ENCODE assay signal across 16 cellular contexts in genomic region chr10:124278356-124278755, GRCh38.
DNase-seq lines count a peak whose midpoint lies in the region; ATAC-seq and TF ChIP-seq lines count a peak whose summit lies in the region.
"Had no signal": no experiment of that assay in that cellular context is flagged by ENCODE, and none has a peak within 500 bp of the region (broad histone marks: within the 10 kb centered on the region; RNA-seq: fewer than 3 reads in every experiment).

No MANE protein-coding gene starts in this region.

- in situ Hi-C loops in IMR-90 (cut with MboI; ENCODE audit: low sequenced_read_pairs) = no loop called here

- no peak overlapping the region for H3K23ac ChIP-seq in IMR-90 (ENCODE audit: low read depth, low read length)

- ATAC-seq in IMR-90 (ENCODE audit: low read depth) (no peak), RWPE2 (ENCODE audit: low read depth) (no peak), left lung (no peak), GM18505 (IDR thresholded peaks at IDR 0.05; ENCODE audit: unreplicated experiment) (no peak)

- WGBS in IMR-90 (ENCODE audit: extremely low coverage in 2 of 2, insufficient read length in 1 of 2), 2 experiments = 100% methylated on average over 4 of the region's 5 CpGs; no CpG with 5 or more reads in 1 of the 2 experiments
- WGBS in spleen, 5 donors = 91 to 97% (median 96%) methylated on average over 5 of the region's 5 CpGs

- TF ChIP-seq POLR2A in IMR-90 (IDR thresholded peaks at IDR 0.05; ENCODE audit: low read depth, low read length) (no peak), spleen (IDR thresholded peaks at IDR 0.05) (no peak), GM18505 (IDR thresholded peaks at IDR 0.05; ENCODE audit: borderline replicate concordance, extremely low read depth, insufficient read depth, insufficient read length) (no peak)

- H3K4me1 ChIP-seq in IMR-90 (ENCODE audit: control insufficient read depth, insufficient read depth, low read length) = no peaks in the 10 kb centered on the region
- H3K4me1 ChIP-seq in RWPE2 (ENCODE audit: insufficient read depth, poor library complexity, severe bottlenecking) = no peaks in the 10 kb centered on the region
- no peaks in the 10 kb centered on the region for H3K4me1 ChIP-seq in left lung
- peaks cover 0 to 21% (median 0%) of the 10 kb centered on the region in 6 donors for H3K4me1 ChIP-seq in spleen
- H3K4me1 ChIP-seq: HAP-1 had no signal

- peak overlapping the region; percentile 9 for H2AK9ac ChIP-seq in IMR-90 (replicated peaks; ENCODE audit: low read depth, low read length, poor library complexity)

- H3K36me3 ChIP-seq in IMR-90 (ENCODE audit: control insufficient read depth, insufficient read depth, low read length) = no peaks in the 10 kb centered on the region
- H3K36me3 ChIP-seq in RWPE2 (ENCODE audit: low read depth) = no peaks in the 10 kb centered on the region
- H3K36me3 ChIP-seq in left lung = no peaks in the 10 kb centered on the region
- no peaks in the 10 kb centered on the region for H3K36me3 ChIP-seq in spleen
- H3K36me3 ChIP-seq: HAP-1 had no signal

- no peak overlapping the region for H2BK5ac ChIP-seq in IMR-90 (ENCODE audit: low read depth, low read length, poor library complexity, severe bottlenecking)

- H3K18ac ChIP-seq in IMR-90 (ENCODE audit: low read depth, low read length) = no peak overlapping the region

- H4K5ac ChIP-seq in IMR-90 (ENCODE audit: low read depth, low read length) = no peak overlapping the region

- intact Hi-C loops in IMR-90 (cut with micrococcal nuclease) = no loop called here
- intact Hi-C loops in left lung (cut with DNase I) = no loop called here
- intact Hi-C loops in spleen (cut with DNase I; ENCODE audit: low total_unique reads) = no loop called here

- no peaks in the 10 kb centered on the region for H3K79me1 ChIP-seq in IMR-90 (ENCODE audit: low read depth in 1 of 2, low read length in 2 of 2)

- no peaks in the 10 kb centered on the region for H3K27me3 ChIP-seq in IMR-90 (ENCODE audit: control insufficient read depth, insufficient read depth, low read length)
- H3K27me3 ChIP-seq in RWPE2 (ENCODE audit: insufficient read depth, poor library complexity, severe bottlenecking) = no peaks in the 10 kb centered on the region
- no peaks in the 10 kb centered on the region for H3K27me3 ChIP-seq in left lung
- H3K27me3 ChIP-seq in spleen (replicated peaks in 1 of 7) = no peaks in the 10 kb centered on the region

- no peak overlapping the region for H2BK20ac ChIP-seq in IMR-90 (ENCODE audit: low read depth, low read length)

- H4K91ac ChIP-seq in IMR-90 (ENCODE audit: insufficient read depth, low read depth, low read length) = no peak overlapping the region

- H3K9me1 ChIP-seq in IMR-90 (ENCODE audit: insufficient read depth, low read length) = no peaks in the 10 kb centered on the region

- no peak overlapping the region for H3K4ac ChIP-seq in IMR-90 (ENCODE audit: low read depth, low read length)

- H3K9ac ChIP-seq in IMR-90 (ENCODE audit: low read depth, low read length) = no peak overlapping the region

- TF ChIP-seq CTCF in IMR-90 (conservative IDR thresholded peaks at IDR 0.05; ENCODE audit: low read depth, low read length) (no peak), RWPE2 (IDR thresholded peaks at IDR 0.05; ENCODE audit: poor library complexity, severe bottlenecking) (no peak), left lung (IDR thresholded peaks at IDR 0.05) (no peak), spleen (IDR thresholded peaks at IDR 0.05 in 8 of 11, conservative IDR thresholded peaks at IDR 0.05 in 3 of 11) (no peak)

- H2AK5ac ChIP-seq in IMR-90 (ENCODE audit: low read depth, low read length) = no peak overlapping the region

- H2BK15ac ChIP-seq in IMR-90 (ENCODE audit: low read depth, low read length) = no peak overlapping the region

- no peak for TF ChIP-seq RAD21 in IMR-90 (IDR thresholded peaks at IDR 0.05; ENCODE audit: low read length)

- H3K4me3 ChIP-seq in IMR-90 (ENCODE audit: insufficient read depth, low read depth, low read length) (no peak overlapping the region), RWPE2 (ENCODE audit: severe bottlenecking) (no peak overlapping the region), left lung (no peak overlapping the region), spleen (no peak overlapping the region)
- H3K4me3 ChIP-seq: HAP-1 had no signal

- H3K4me2 ChIP-seq in IMR-90 (ENCODE audit: low read depth, low read length) = no peak overlapping the region

- no TSS peak for BruUV-seq in IMR-90 (replicated peaks; lab: Mats Ljungman, UMichigan)

- no peak for DNase-seq in IMR-90
- peak; percentile 15 for DNase-seq in RWPE2 (ENCODE audit: low spot score)
- DNase-seq in left lung = peak; percentile 16 to 24
- peak; percentile 38 for DNase-seq in spleen
- DNase-seq in NCI-H748 treated with DMSO at 0.1 percent for 48 hours (lab: John Stamatoyannopoulos, UW) = no peak
- DNase-seq in ureter (ENCODE audit: low spot score) = no peak
- DNase-seq: C1 segment of cervical spinal cord; Calu3; CD4-positive, alpha-beta memory T cell; COR-L47; DMS53; DMS79 treated with DMSO at 0.1 percent for 48 hours; GF-D8; GOT3 had no signal

- POLR2A ChIA-PET in IMR-90 (lab: Charles Lee; ENCODE audit: unreplicated experiment) = no interaction called here

- H4K20me1 ChIP-seq in IMR-90 (ENCODE audit: insufficient read depth, low read length) = no peaks in the 10 kb centered on the region

- H2AFZ ChIP-seq in IMR-90 (replicated peaks; ENCODE audit: low read length, poor library complexity) = no peak overlapping the region

- no peak overlapping the region for H2BK120ac ChIP-seq in IMR-90 (ENCODE audit: low read depth, low read length)

- H3K56ac ChIP-seq in IMR-90 (ENCODE audit: extremely low read depth, insufficient read depth, low read length) = no peak overlapping the region

- CTCF ChIA-PET in IMR-90 (lab: Yijun Ruan, JAX) = no interaction called here

- dilution Hi-C loops in IMR-90 (cut with HindIII; ENCODE audit: low sequenced_read_pairs, unreplicated experiment) = no loop called here

- no peak overlapping the region for H4K8ac ChIP-seq in IMR-90 (ENCODE audit: low read depth in 2 of 2, low read length in 2 of 2)

- H3K27ac ChIP-seq in IMR-90 (ENCODE audit: insufficient read depth, low read length) = no peak overlapping the region
- no peak overlapping the region for H3K27ac ChIP-seq in RWPE2 (ENCODE audit: poor library complexity, severe bottlenecking)
- H3K27ac ChIP-seq in left lung = no peak overlapping the region
- no peak overlapping the region for H3K27ac ChIP-seq in spleen

- no peak overlapping the region for H3K14ac ChIP-seq in IMR-90 (replicated peaks; ENCODE audit: low read depth, low read length)

- H3K9me3 ChIP-seq in IMR-90 (ENCODE audit: control insufficient read depth, insufficient read depth, low read length) (peaks cover 20% of the 10 kb centered on the region), RWPE2 (ENCODE audit: severe bottlenecking) (no peaks in the 10 kb centered on the region), left lung (peaks cover 0 to 12% of the 10 kb centered on the region in 2 donors), spleen (peaks cover 4 to 24% (median 13%) of the 10 kb centered on the region in 8 donors)

TF ChIP-seq in IMR-90, 13 proteins besides CTCF, POLR2A, EP300 and RAD21:
- TF ChIP-seq ELK1 (IDR thresholded peaks at IDR 0.05; ENCODE audit: borderline replicate concordance, low read depth, low read length) (no peak), FOS (IDR thresholded peaks at IDR 0.05; ENCODE audit: low read depth, low read length) (no peak), CHD1 (IDR thresholded peaks at IDR 0.05; ENCODE audit: low read depth, low read length) (no peak), RFX5 (IDR thresholded peaks at IDR 0.05; ENCODE audit: low read depth, low read length) (no peak), USF2 (IDR thresholded peaks at IDR 0.05; ENCODE audit: low read depth, low read length) (no peak), NFE2L2 (IDR thresholded peaks at IDR 0.05; ENCODE audit: low read depth, low read length) (no peak), MXI1 (IDR thresholded peaks at IDR 0.05; ENCODE audit: borderline replicate concordance, low read depth, low read length) (no peak), MAZ (IDR thresholded peaks at IDR 0.05; ENCODE audit: borderline replicate concordance, low read depth, low read length) (no peak), BHLHE40 (IDR thresholded peaks at IDR 0.05; ENCODE audit: low read depth, low read length) (no peak), RCOR1 (IDR thresholded peaks at IDR 0.05; ENCODE audit: insufficient replicate concordance, low read length) (no peak)
TF ChIP-seq in IMR-90: peak in this region for 0.

Comparison
In these comparisons a context has a peak if more than half of its experiments do, and no peak if none do; other contexts are left out.
1. DNase-seq: peak in RWPE2 (single experiment), left lung (2 of 2) and spleen (single experiment); none in IMR-90 (single experiment), NCI-H748 treated with DMSO at 0.1 percent for 48 hours (single experiment) and ureter (single experiment).